19 cellular contexts compared by ENCODE assay signal in genomic region chr1:3959361-3959760, GRCh38. TPM values are rescaled to one million over a fixed set of nuclear protein-coding genes. Genes with fewer than 3 reads are reported as not detected.
A peak's percentile ranks its signal among the peaks of the same experiment; 100 is the strongest.
DNase-seq lines count a peak whose midpoint lies in the region; ATAC-seq and TF ChIP-seq lines count a peak whose summit lies in the region.
"Had no signal": no experiment of that assay in that cellular context is flagged by ENCODE, and none has a peak within 500 bp of the region (broad histone marks: within the 10 kb centered on the region; RNA-seq: fewer than 3 reads in every experiment).

No MANE protein-coding gene starts in this region.

- peak overlapping the region; percentile 16 for H3K4me2 ChIP-seq in neural progenitor cell
- H3K4me2 ChIP-seq: BLaER1 treated with 17β-estradiol and CSF1 and Interleukin-3, amounts not matched to agents 10 nM and 100 nM had no signal

- H3K27me3 Mint-ChIP-seq in neural progenitor cell (ENCODE audit: insufficient read depth, low read depth) = no peaks in the 10 kb centered on the region
- H3K27me3 Mint-ChIP-seq in endothelial cell (ENCODE audit: unreplicated experiment) = peaks cover 14% of the 10 kb centered on the region

- H3K4me1 Mint-ChIP-seq in neural progenitor cell (peaks cover 42% of the 10 kb centered on the region), endothelial cell (ENCODE audit: unreplicated experiment) (no peaks in the 10 kb centered on the region)
- H3K4me1 Mint-ChIP-seq: B cell; CD14-positive monocyte; CD8-positive, alpha-beta memory T cell had no signal

- 73 to 74% methylated on average over 12 of the region's 12 CpGs for WGBS in heart right ventricle, 2 donors

- peak; percentile 12 for DNase-seq in NCI-H82 treated with DMSO at 0.1 percent for 48 hours (lab: John Stamatoyannopoulos, UW; ENCODE audit: unreplicated experiment)
- DNase-seq in ecto neural progenitor cell (ENCODE audit: low spot score) = peak; percentile 67
- DNase-seq in neural progenitor cell (ENCODE audit: low spot score) = peak; percentile 44
- no peak for DNase-seq in heart right ventricle
- DNase-seq in T1000 (lab: John Stamatoyannopoulos, UW) = no peak
- no peak for DNase-seq in endothelial cell (ENCODE audit: low spot score)
- DNase-seq: CD4-positive, alpha-beta T cell; CD8-positive, alpha-beta memory T cell; DMS 273 treated with DMSO at 0.1 percent for 48 hours; DMS79; EL; GDM1; GM23248; H9 had no signal

- H3K36me3 ChIP-seq in neural progenitor cell (no peaks in the 10 kb centered on the region), heart right ventricle (no peaks in the 10 kb centered on the region)
- H3K36me3 ChIP-seq: BLaER1 treated with 17β-estradiol and CSF1 and Interleukin-3, amounts not matched to agents 10 nM and 100 nM had no signal

- H3K9me3 ChIP-seq in neural progenitor cell (ENCODE audit: low read depth) (no peaks in the 10 kb centered on the region), heart right ventricle (no peaks in the 10 kb centered on the region)
- H3K9me3 ChIP-seq: BLaER1 treated with 17β-estradiol and CSF1 and Interleukin-3, amounts not matched to agents 10 nM and 100 nM had no signal

- peaks cover 4% of the 10 kb centered on the region for H3K4me1 ChIP-seq in neural progenitor cell
- no peaks in the 10 kb centered on the region for H3K4me1 ChIP-seq in heart right ventricle

- peak overlapping the region; percentile 85 for H3K27ac Mint-ChIP-seq in neural progenitor cell
- no peak overlapping the region for H3K27ac Mint-ChIP-seq in endothelial cell (ENCODE audit: unreplicated experiment)
- H3K27ac Mint-ChIP-seq: B cell; CD14-positive monocyte; CD4-positive, alpha-beta T cell; CD8-positive, alpha-beta memory T cell; H9 had no signal

- intact Hi-C loops in heart right ventricle (cut with DNase I) = no loop called here

- H3K9me3 Mint-ChIP-seq in neural progenitor cell = peaks cover 2% of the 10 kb centered on the region
- no peaks in the 10 kb centered on the region for H3K9me3 Mint-ChIP-seq in endothelial cell (ENCODE audit: unreplicated experiment)
- H3K9me3 Mint-ChIP-seq: CD4-positive, alpha-beta T cell; CD8-positive, alpha-beta memory T cell; H9 had no signal

- H3K79me2 ChIP-seq in neural progenitor cell (ENCODE audit: low read depth) = no peaks in the 10 kb centered on the region

- no peaks in the 10 kb centered on the region for H3K27me3 ChIP-seq in neural progenitor cell
- peaks cover 0 to 41% (median 38%) of the 10 kb centered on the region in 7 donors for H3K27me3 ChIP-seq in heart right ventricle
- H3K27me3 ChIP-seq: BLaER1 treated with 17β-estradiol and CSF1 and Interleukin-3, amounts not matched to agents 10 nM and 100 nM had no signal

- H2AFZ ChIP-seq in neural progenitor cell (replicated peaks) = no peak overlapping the region
- H2AFZ ChIP-seq: GM23248 had no signal

- H3K27ac ChIP-seq in neural progenitor cell (no peak overlapping the region), heart right ventricle (no peak overlapping the region)
- H3K27ac ChIP-seq: BLaER1 treated with 17β-estradiol and CSF1 and Interleukin-3, amounts not matched to agents 10 nM and 100 nM; GM23248 had no signal

- no peak overlapping the region for H3K4me3 Mint-ChIP-seq in neural progenitor cell
- no peak overlapping the region for H3K4me3 Mint-ChIP-seq in endothelial cell (ENCODE audit: unreplicated experiment)
- H3K4me3 Mint-ChIP-seq: B cell; CD14-positive monocyte; CD4-positive, alpha-beta T cell; CD8-positive, alpha-beta memory T cell; H9 had no signal

- H3K36me3 Mint-ChIP-seq in neural progenitor cell = no peaks in the 10 kb centered on the region
- H3K36me3 Mint-ChIP-seq in endothelial cell (ENCODE audit: low read depth, unreplicated experiment) = no peaks in the 10 kb centered on the region
- H3K36me3 Mint-ChIP-seq: CD14-positive monocyte; CD8-positive, alpha-beta memory T cell had no signal

- no peak for ATAC-seq in heart right ventricle
- ATAC-seq: GM12878, HCT116 had no signal

- H3K4me3 ChIP-seq in neural progenitor cell = no peak overlapping the region
- H3K4me3 ChIP-seq in heart right ventricle = no peak overlapping the region
- H3K4me3 ChIP-seq: BLaER1 treated with 17β-estradiol and CSF1 and Interleukin-3, amounts not matched to agents 10 nM and 100 nM; GM12878; GM23248 had no signal

- no peak for TF ChIP-seq CTCF in neural progenitor cell (IDR thresholded peaks at IDR 0.05)
- TF ChIP-seq CTCF in heart right ventricle (IDR thresholded peaks at IDR 0.05) = no peak
- TF ChIP-seq CTCF in endothelial cell (IDR thresholded peaks at IDR 0.05; ENCODE audit: unreplicated experiment) = no peak

- no peak overlapping the region for H3K9ac ChIP-seq in neural progenitor cell
- H3K9ac ChIP-seq: BLaER1 treated with 17β-estradiol and CSF1 and Interleukin-3, amounts not matched to agents 10 nM and 100 nM; GM23248 had no signal

- no peaks in the 10 kb centered on the region for H3F3A ChIP-seq in neural progenitor cell (ENCODE audit: low read depth)

- no peaks in the 10 kb centered on the region for H4K20me1 ChIP-seq in neural progenitor cell (ENCODE audit: low read depth)
- H4K20me1 ChIP-seq: BLaER1 treated with 17β-estradiol and CSF1 and Interleukin-3, amounts not matched to agents 10 nM and 100 nM had no signal

RNA-seq across cellular contexts. Expression of gene C1orf174, which starts 59.3 kb away (rescaled TPM):
- total RNA-seq in neural progenitor cell (ENCODE audit: low replicate concordance) = 31.3 and 36.5 TPM in 2 replicates
- 10 to 100 TPM in 5 of 10 donors, 1 to 10 TPM in 5; 7.5 to 13.4 (median 10.5) TPM for total RNA-seq in heart right ventricle
- 10 to 100 TPM; 10.7 to 12.1 TPM for polyA plus RNA-seq in heart right ventricle
- total RNA-seq in endothelial cell (ENCODE audit: unreplicated experiment) = 25.6 TPM

Comparison
In these comparisons a context has a peak if more than half of its experiments do, and no peak if none do; other contexts are left out.
1. DNase-seq: peak in NCI-H82 treated with DMSO at 0.1 percent for 48 hours (single experiment), ecto neural progenitor cell (single experiment) and neural progenitor cell (single experiment); none in heart right ventricle (0 of 2), T1000 (single experiment) and endothelial cell (single experiment).